13 cellular contexts compared by ENCODE assay signal in genomic region chr17:32596666-32597065, GRCh38.
DNase-seq lines count a peak whose midpoint lies in the region; ATAC-seq and TF ChIP-seq lines count a peak whose summit lies in the region.
"Had no signal": no experiment of that assay in that cellular context is flagged by ENCODE, and none has a peak within 500 bp of the region (broad histone marks: within the 10 kb centered on the region; RNA-seq: fewer than 3 reads in every experiment).

No MANE protein-coding gene starts in this region.

- TF ChIP-seq CTCF in GM10266 (IDR thresholded peaks at IDR 0.05; ENCODE audit: control insufficient read depth, insufficient read depth, low read depth, missing control alignments): no peak

- ATAC-seq in GM19467 (IDR thresholded peaks at IDR 0.05; ENCODE audit: unreplicated experiment): peak; percentile 58
- ATAC-seq in stimulated activated naive B cell treated with anti-CD40 and anti-IgM and Interleukin-4, amounts not matched to agents 10 μg/mL and 1 μg/mL and 100 μg/mL, for 72 hours (replicated peaks): no peak
- ATAC-seq: K562, left ventricle myocardium superior had no signal

- DNase-seq in GM10266 (ENCODE audit: extremely low spot score) (peak; percentile 58), LHCN-M2 (ENCODE audit: low read depth) (peak; percentile 72), cerebellar cortex (ENCODE audit: low spot score) (peak; percentile 93), COLO829 (ENCODE audit: low spot score) (no peak), NCI-H2081 (lab: John Stamatoyannopoulos, UW) (no peak), NCI-H2196 treated with DMSO at 0.1 percent for 48 hours (lab: John Stamatoyannopoulos, UW; ENCODE audit: unreplicated experiment) (no peak)
- DNase-seq in stimulated activated naive B cell treated with anti-CD40 and anti-IgM and Interleukin-4, amounts not matched to agents 10 μg/mL and 1 μg/mL and 100 μg/mL, for 72 hours: no peak
- DNase-seq: activated naive CD4-positive, alpha-beta T cell treated with anti-CD3 and anti-CD28 coated beads, Interleukin-2, amount 50 U/mL, for 16 hours; H7; left ventricle myocardium superior had no signal

- peaks cover 5 to 8% of the 10 kb centered on the region in 2 donors for H3K9me3 Mint-ChIP-seq in stimulated activated naive B cell treated with anti-CD40 and anti-IgM and Interleukin-4, amounts not matched to agents 10 μg/mL and 1 μg/mL and 100 μg/mL, for 72 hours

- no peaks in the 10 kb centered on the region for H3K4me1 Mint-ChIP-seq in stimulated activated naive B cell treated with anti-CD40 and anti-IgM and Interleukin-4, amounts not matched to agents 10 μg/mL and 1 μg/mL and 100 μg/mL, for 72 hours

- H3K27me3 Mint-ChIP-seq in stimulated activated naive B cell treated with anti-CD40 and anti-IgM and Interleukin-4, amounts not matched to agents 10 μg/mL and 1 μg/mL and 100 μg/mL, for 72 hours: no peaks in the 10 kb centered on the region
- H3K27me3 Mint-ChIP-seq: type B pancreatic cell had no signal

- H3K27ac Mint-ChIP-seq in stimulated activated naive B cell treated with anti-CD40 and anti-IgM and Interleukin-4, amounts not matched to agents 10 μg/mL and 1 μg/mL and 100 μg/mL, for 72 hours: no peak overlapping the region
- H3K27ac Mint-ChIP-seq: type B pancreatic cell had no signal

- peaks cover 1 to 10% of the 10 kb centered on the region in 2 donors for H3K36me3 Mint-ChIP-seq in stimulated activated naive B cell treated with anti-CD40 and anti-IgM and Interleukin-4, amounts not matched to agents 10 μg/mL and 1 μg/mL and 100 μg/mL, for 72 hours
- H3K36me3 Mint-ChIP-seq: type B pancreatic cell had no signal

- no peak overlapping the region for H3K4me3 Mint-ChIP-seq in stimulated activated naive B cell treated with anti-CD40 and anti-IgM and Interleukin-4, amounts not matched to agents 10 μg/mL and 1 μg/mL and 100 μg/mL, for 72 hours
- H3K4me3 Mint-ChIP-seq: type B pancreatic cell had no signal

Comparison
In these comparisons a context has a peak if more than half of its experiments do, and no peak if none do; other contexts are left out.
1. DNase-seq: peak in GM10266 (single experiment), LHCN-M2 (single experiment) and cerebellar cortex (single experiment); none in COLO829 (single experiment), NCI-H2081 (0 of 2), stimulated activated naive B cell treated with anti-CD40 and anti-IgM and Interleukin-4, amounts not matched to agents 10 μg/mL and 1 μg/mL and 100 μg/mL, for 72 hours (single experiment) and NCI-H2196 treated with DMSO at 0.1 percent for 48 hours (single experiment).